In the genomic region with DNA sequence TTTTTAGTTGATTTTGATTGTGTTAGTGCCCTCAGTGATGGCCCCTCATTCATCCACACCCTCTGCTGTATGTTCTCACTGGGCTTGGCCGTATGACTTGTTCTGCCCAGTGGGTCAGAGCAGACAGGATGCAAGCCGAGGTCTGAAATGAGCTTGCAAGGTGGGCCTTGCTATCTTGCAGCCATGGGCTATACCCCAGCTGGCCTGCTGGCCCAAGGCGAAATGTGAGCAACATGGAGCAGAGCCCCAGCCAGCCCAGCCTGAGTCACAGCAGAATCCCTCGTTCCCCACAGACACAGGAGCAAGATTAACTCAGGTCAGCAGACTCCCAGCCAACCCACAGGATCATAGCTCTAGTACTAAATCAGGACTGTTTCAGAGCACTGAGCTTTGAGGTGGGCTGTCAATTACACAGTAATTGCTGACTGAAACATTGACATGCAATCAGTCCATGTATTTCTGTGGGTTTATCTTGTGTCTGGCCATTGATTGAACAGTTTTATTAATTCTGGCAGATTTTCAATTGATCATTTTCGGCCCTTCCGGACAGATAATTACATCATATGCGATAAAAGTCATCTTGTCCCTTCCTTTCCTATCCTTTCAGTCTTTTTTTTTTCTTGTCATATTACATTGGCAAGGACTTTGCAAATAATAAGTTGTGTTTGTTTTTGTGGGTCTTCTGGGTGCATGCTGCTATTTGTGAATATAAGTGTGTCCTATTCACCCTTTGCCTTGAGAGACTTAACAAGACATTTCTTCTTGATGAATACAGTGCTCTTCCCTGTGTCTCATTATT, we compare ENCODE assay signal across 17 cellular contexts. TPM values are rescaled to one million over a fixed set of nuclear protein-coding genes. Genes with fewer than 3 reads are reported as not detected.
"Had no signal": no experiment of that assay in that cellular context is flagged by ENCODE, and none has a peak within 500 bp of the region (broad histone marks: within the 10 kb centered on the region; RNA-seq: fewer than 3 reads in every experiment).

No MANE protein-coding gene starts in this region.

- H2AFZ ChIP-seq: neural progenitor cell had no signal

- H3K27me3 ChIP-seq: neural progenitor cell, right atrium auricular region had no signal

- H3K36me3 ChIP-seq: neural progenitor cell, prostate gland, right atrium auricular region had no signal

- DNase-seq: activated CD4-positive, alpha-beta T cell treated with anti-CD3 and anti-CD28 coated beads, Interleukin-2, amount 50 U/mL, for 1 hour; activated naive CD4-positive, alpha-beta T cell; activated naive CD8-positive, alpha-beta T cell treated with anti-CD3 and anti-CD28 coated beads for 36 hours; amniotic stem cell; dermis blood vessel endothelial cell; effector memory CD4-positive, alpha-beta T cell; islet precursor cell; stimulated activated naive CD8-positive, alpha-beta T cell treated with anti-CD3 and anti-CD28 coated beads, Interleukin-15, Interleukin-2, amounts not matched to agents 100 U/mL and 50 U/mL, for 24 hours; substantia nigra; T-helper 1 cell; T-helper 9 cell had no signal

- H3K4me2 ChIP-seq: neural progenitor cell had no signal

- H3K9me3 ChIP-seq: prostate gland had no signal

- H3K27ac ChIP-seq: neural progenitor cell, prostate gland, right atrium auricular region, skin epidermis had no signal

- H3K4me1 ChIP-seq: neural progenitor cell, prostate gland, right atrium auricular region had no signal

- H3K4me3 ChIP-seq: neural progenitor cell, prostate gland, right atrium auricular region, skin epidermis had no signal

- ATAC-seq: activated CD4-positive, CD25-positive, alpha-beta regulatory T cell treated with anti-CD3 and anti-CD28 coated beads, Interleukin-2, amount 50 U/mL, for 24 hours; stimulated activated naive CD8-positive, alpha-beta T cell treated with anti-CD3 and anti-CD28 coated beads, Interleukin-15, Interleukin-2, amounts not matched to agents 100 U/mL and 50 U/mL, for 24 hours had no signal

RNA-seq across cellular contexts. Expression of gene KLF15, which starts 27.1 kb away (rescaled TPM):
- total RNA-seq: mononuclear cell had no signal
